8 cellular contexts compared by ENCODE assay signal in genomic region chr1:227887697-227888403, GRCh38. TPM values are rescaled to one million over a fixed set of nuclear protein-coding genes. Genes with fewer than 3 reads are reported as not detected.
DNase-seq lines count a peak whose midpoint lies in the region; ATAC-seq and TF ChIP-seq lines count a peak whose summit lies in the region.

No MANE protein-coding gene starts in this region.

- DNase-seq in DMS153 (lab: John Stamatoyannopoulos, UW) = peak; percentile 30
- no peak for DNase-seq in activated T-cell treated with anti-CD3 and anti-CD28 coated beads, Interleukin-2, amount 50 U/mL, for 4 hours
- DNase-seq in heart right ventricle = peak; percentile 61 to 78
- peak; percentile 29 for DNase-seq in prostate gland (ENCODE audit: low spot score)
- no peak for DNase-seq in NCI-H2081 (lab: John Stamatoyannopoulos, UW)
- no peak for DNase-seq in AML-193 (lab: John Stamatoyannopoulos, UW)

- H3K27me3 Mint-ChIP-seq in activated T-cell treated with anti-CD3 and anti-CD28 coated beads, Interleukin-2, amount 50 U/mL, for 4 hours (ENCODE audit: low read depth) = no peaks in the 10 kb centered on the region

- H3K4me1 Mint-ChIP-seq in activated T-cell treated with anti-CD3 and anti-CD28 coated beads, Interleukin-2, amount 50 U/mL, for 4 hours (ENCODE audit: low read depth) = peaks cover 25% of the 10 kb centered on the region

- H3K4me3 ChIP-seq in heart right ventricle (peak overlapping the region; percentile 40 to 61 (median 53)), prostate gland (peak overlapping the region; percentile 31 to 47)

- no peaks in the 10 kb centered on the region for H3K36me3 Mint-ChIP-seq in activated T-cell treated with anti-CD3 and anti-CD28 coated beads, Interleukin-2, amount 50 U/mL, for 4 hours (ENCODE audit: insufficient read depth)

- H3K9me3 ChIP-seq in heart right ventricle (no peaks in the 10 kb centered on the region), prostate gland (no peaks in the 10 kb centered on the region)

- H3K36me3 ChIP-seq in heart right ventricle (no peaks in the 10 kb centered on the region), prostate gland (no peaks in the 10 kb centered on the region)

- peaks cover 15 to 34% (median 24%) of the 10 kb centered on the region in 9 donors for H3K4me1 ChIP-seq in heart right ventricle
- peaks cover 8% of the 10 kb centered on the region for H3K4me1 ChIP-seq in prostate gland (replicated peaks)

- H3K4me3 Mint-ChIP-seq in activated T-cell treated with anti-CD3 and anti-CD28 coated beads, Interleukin-2, amount 50 U/mL, for 4 hours = peak overlapping the region; percentile 75

- H3K27me3 ChIP-seq in heart right ventricle (peaks cover 0 to 13% (median 0%) of the 10 kb centered on the region in 7 donors), prostate gland (replicated peaks; ENCODE audit: insufficient read depth) (no peaks in the 10 kb centered on the region)

- TF ChIP-seq POLR2A in prostate gland (IDR thresholded peaks at IDR 0.05) = peak; percentile 44

- peak; percentile 14 to 45 for ATAC-seq in activated T-cell treated with anti-CD3 and anti-CD28 coated beads, Interleukin-2, amount 50 U/mL, for 4 hours
- ATAC-seq in heart right ventricle = peak; percentile 70 to 86 (median 80)
- ATAC-seq in HG03354 (IDR thresholded peaks at IDR 0.05; ENCODE audit: poor library complexity, severe bottlenecking, unreplicated experiment) = no peak
- no peak for ATAC-seq in HG03432 (IDR thresholded peaks at IDR 0.05; ENCODE audit: unreplicated experiment)

- H3K9me3 Mint-ChIP-seq in activated T-cell treated with anti-CD3 and anti-CD28 coated beads, Interleukin-2, amount 50 U/mL, for 4 hours = no peaks in the 10 kb centered on the region

- intact Hi-C loops in heart right ventricle (cut with DNase I) (loop anchor here in 2 of 10 donors (5.0 to 10.0 kb wide), 4 partner anchors 57 to 103 kb away; partner anchors contain the start of gene WNT9A (in 2 of the 2)), prostate gland (cut with DNase I) (loop anchor here (5.0 to 10.0 kb wide), 3 partner anchors 54 to 123 kb away; no protein-coding TSS in a partner anchor)

- WGBS in heart right ventricle, 2 donors = 30 to 31% methylated on average over 38 to 40 of the region's 40 CpGs
- 14% methylated on average over 36 of the region's 40 CpGs for WGBS in prostate gland

- H3K27ac ChIP-seq in heart right ventricle (peak overlapping the region; percentile 73 to 95 (median 86)), prostate gland (peak overlapping the region; percentile 78 to 85)

- TF ChIP-seq CTCF in heart right ventricle (IDR thresholded peaks at IDR 0.05) (no peak), prostate gland (IDR thresholded peaks at IDR 0.05) (no peak)

RNA-seq across cellular contexts. Expression of gene WNT9A, which starts 59.9 kb away (rescaled TPM):
- total RNA-seq in activated T-cell treated with anti-CD3 and anti-CD28 coated beads, Interleukin-2, amount 50 U/mL, for 4 hours = under 1 TPM; 0.05 to 0.08 (median 0.05) TPM
- 10 to 100 TPM in 5 of 10 donors, 1 to 10 TPM in 3, under 1 TPM in 2; 0.39 to 27.9 (median 8.6) TPM for total RNA-seq in heart right ventricle
- polyA plus RNA-seq in heart right ventricle = under 1 TPM; 0.39 to 0.80 TPM
- total RNA-seq in prostate gland = 1 to 10 TPM; 1.4 to 2.0 TPM

Comparison
In these comparisons a context has a peak if more than half of its experiments do, and no peak if none do; other contexts are left out.
1. DNase-seq: peak in DMS153 (single experiment), heart right ventricle (2 of 2) and prostate gland (single experiment); none in activated T-cell treated with anti-CD3 and anti-CD28 coated beads, Interleukin-2, amount 50 U/mL, for 4 hours (single experiment), NCI-H2081 (0 of 2) and AML-193 (0 of 2).
2. ATAC-seq: peak in activated T-cell treated with anti-CD3 and anti-CD28 coated beads, Interleukin-2, amount 50 U/mL, for 4 hours (2 of 2) and heart right ventricle (8 of 8); none in HG03354 (single experiment) and HG03432 (single experiment).